In genomic region chr12:53065975-53066593, GRCh38 we compare ENCODE assay signal across 8 cellular contexts. TPM values are rescaled to one million over a fixed set of nuclear protein-coding genes. Genes with fewer than 3 reads are reported as not detected.
DNase-seq lines count a peak whose midpoint lies in the region; ATAC-seq lines count a peak whose summit lies in the region.

No MANE protein-coding gene starts in this region.

- peak; percentile 66 for ATAC-seq in left lobe of liver
- no peak for ATAC-seq in GM21737 (IDR thresholded peaks at IDR 0.05; ENCODE audit: unreplicated experiment)

- DNase-seq in NCI-H2081 (lab: John Stamatoyannopoulos, UW) (peak; percentile 68 to 84), NCI-H2081 treated with DMSO at 0.1 percent for 48 hours (lab: John Stamatoyannopoulos, UW) (no peak), NCI-H2171 (lab: John Stamatoyannopoulos, UW) (peak; percentile 72), cerebellum (ENCODE audit: low spot score) (peak; percentile 75), left lobe of liver (ENCODE audit: low spot score) (peak; percentile 78)
- peak; percentile 54 for DNase-seq in activated CD4-positive, alpha-beta T cell treated with anti-CD3 and anti-CD28 coated beads for 1 hour
- peak; percentile 68 for DNase-seq in stimulated activated CD4-positive, alpha-beta T cell treated with anti-CD3 and anti-CD28 coated beads, Interleukin-4, amount 100 ng/mL, for 1 hour

RNA-seq across cellular contexts. Expression of gene SPRYD3, which starts 13.1 kb away (rescaled TPM):
- total RNA-seq in cerebellum (16.0 TPM), left lobe of liver (16.2 TPM)

RNA-seq across cellular contexts. Expression of gene TNS2, which starts 16.2 kb away (rescaled TPM):
- total RNA-seq in cerebellum: 26.7 TPM
- total RNA-seq in left lobe of liver: 146 TPM

RNA-seq across cellular contexts. Expression of gene IGFBP6, which starts 31.4 kb away (rescaled TPM):
- total RNA-seq in cerebellum (5.5 TPM), left lobe of liver (5.2 TPM)

RNA-seq across cellular contexts. Expression of gene SOAT2, which starts 37.2 kb away (rescaled TPM):
- 0.27 TPM for total RNA-seq in cerebellum
- total RNA-seq in left lobe of liver: 0.25 TPM

RNA-seq across cellular contexts. Expression of gene EIF4B, which starts 59.8 kb away (rescaled TPM):
- total RNA-seq in cerebellum (410 TPM), left lobe of liver (184 TPM)
